14 cellular contexts compared by ENCODE assay signal in the genomic region with DNA sequence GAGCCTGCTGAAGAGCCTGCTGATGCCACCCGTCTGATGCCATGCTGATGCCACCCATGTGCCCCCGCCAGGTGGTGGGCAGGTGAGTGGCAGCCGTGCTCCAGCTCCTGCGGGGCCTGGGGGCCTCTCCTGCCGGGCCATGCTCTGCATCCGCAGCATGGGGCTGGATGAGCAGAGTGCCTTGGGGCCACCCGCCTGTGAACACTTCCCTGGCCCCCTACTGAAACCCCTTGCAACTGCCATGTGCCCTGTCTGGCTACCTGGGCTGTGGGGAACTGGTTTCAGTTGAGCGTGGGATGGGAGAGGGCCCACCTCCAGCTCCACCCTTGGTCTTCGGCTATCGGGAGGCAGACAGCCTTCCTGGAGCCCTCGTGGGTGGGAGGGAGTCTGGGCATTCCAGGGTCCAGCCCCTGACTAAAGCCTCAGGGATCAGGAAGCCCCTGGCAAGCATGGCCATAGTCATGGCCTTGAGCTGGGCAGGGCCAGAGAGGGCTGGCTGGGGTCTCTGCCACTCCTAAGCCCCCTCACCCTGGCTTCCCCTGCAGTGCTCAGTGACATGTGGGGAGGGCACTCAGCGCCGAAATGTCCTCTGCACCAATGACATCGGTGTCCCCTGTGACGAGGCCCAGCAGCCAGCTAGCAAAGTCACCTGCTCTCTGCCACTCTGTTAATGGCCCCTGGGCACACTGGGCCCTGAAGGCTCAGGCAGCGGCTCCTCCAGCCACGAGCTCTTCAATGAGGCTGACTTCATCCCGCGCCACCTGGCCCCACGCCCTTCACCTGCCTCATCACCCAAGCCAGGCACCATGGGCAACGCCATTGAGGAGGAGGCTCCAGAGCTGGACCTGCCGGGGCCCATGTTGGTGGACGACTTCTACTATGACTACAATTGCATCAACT.
"Had no signal": no experiment of that assay in that cellular context is flagged by ENCODE, and none has a peak within 500 bp of the region (broad histone marks: within the 10 kb centered on the region; RNA-seq: fewer than 3 reads in every experiment).

No MANE protein-coding gene starts in this region.

- H3K4me3 Mint-ChIP-seq: activated naive CD8-positive, alpha-beta T cell treated with anti-CD3 and anti-CD28 coated beads, Interleukin-2, amount 10 ng/mL, durations not matched to agents 7 days and 5 days; neural crest cell had no signal

- H3K4me3 ChIP-seq: dorsolateral prefrontal cortex, heart right ventricle, left ventricle myocardium inferior, skin epidermis had no signal

- H3K9me3 ChIP-seq: heart right ventricle, left ventricle myocardium inferior had no signal

- DNase-seq: activated CD4-positive, CD25-positive, alpha-beta regulatory T cell; activated gamma-delta T cell; activated naive CD8-positive, alpha-beta T cell treated with anti-CD3 and anti-CD28 coated beads, Interleukin-2, amount 10 ng/mL, durations not matched to agents 7 days and 5 days; anterior cingulate cortex; heart right ventricle; left ventricle myocardium inferior; mesendoderm; retina; stimulated activated naive CD4-positive, alpha-beta T cell treated with Interleukin-2 at 50 U/mL for 16 hours; T-helper 2 cell had no signal

- H3K36me3 Mint-ChIP-seq: activated naive CD8-positive, alpha-beta T cell treated with anti-CD3 and anti-CD28 coated beads, Interleukin-2, amount 10 ng/mL, durations not matched to agents 7 days and 5 days had no signal

- H3K27ac Mint-ChIP-seq: activated naive CD8-positive, alpha-beta T cell treated with anti-CD3 and anti-CD28 coated beads, Interleukin-2, amount 10 ng/mL, durations not matched to agents 7 days and 5 days had no signal

- H3K36me3 ChIP-seq: heart right ventricle, left ventricle myocardium inferior had no signal

- H3K4me1 ChIP-seq: parathyroid adenoma had no signal

- H3K9ac ChIP-seq: parathyroid adenoma had no signal

- H3K9me3 Mint-ChIP-seq: activated naive CD8-positive, alpha-beta T cell treated with anti-CD3 and anti-CD28 coated beads, Interleukin-2, amount 10 ng/mL, durations not matched to agents 7 days and 5 days; neural crest cell had no signal

- H3K27ac ChIP-seq: dorsolateral prefrontal cortex, heart right ventricle, left ventricle myocardium inferior, parathyroid adenoma, skin epidermis had no signal

- ATAC-seq: heart right ventricle had no signal

- H3K27me3 ChIP-seq: dorsolateral prefrontal cortex, heart right ventricle had no signal
